In the genomic region with DNA sequence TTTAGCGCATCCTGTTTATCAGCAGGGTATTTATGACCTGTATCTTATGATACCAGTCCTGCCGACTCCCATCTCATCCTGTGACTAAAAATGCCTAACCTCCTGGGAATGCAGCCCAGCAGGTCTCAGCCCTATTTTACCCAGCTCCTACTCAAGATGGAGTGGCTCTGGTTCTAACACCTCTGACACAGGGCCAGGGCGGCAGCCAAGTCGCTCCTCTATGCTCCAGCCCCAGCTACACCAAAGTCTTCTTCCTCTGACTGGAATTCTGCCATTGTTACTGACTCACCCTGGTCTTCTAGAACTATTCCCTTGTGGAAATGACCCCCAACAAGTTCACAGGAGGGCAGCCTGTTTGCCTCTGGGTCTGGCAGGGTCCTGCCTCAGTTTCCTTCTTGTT, we compare ENCODE assay signal across 14 cellular contexts. TPM values are rescaled to one million over a fixed set of nuclear protein-coding genes. Genes with fewer than 3 reads are reported as not detected.
A peak's percentile ranks its signal among the peaks of the same experiment; 100 is the strongest.
DNase-seq lines count a peak whose midpoint lies in the region; ATAC-seq and TF ChIP-seq lines count a peak whose summit lies in the region.
"Had no signal": no experiment of that assay in that cellular context is flagged by ENCODE, and none has a peak within 500 bp of the region (broad histone marks: within the 10 kb centered on the region; RNA-seq: fewer than 3 reads in every experiment).

No MANE protein-coding gene starts in this region.

- peak; percentile 25 for DNase-seq in activated T-cell treated with anti-CD3 and anti-CD28 coated beads, Interleukin-2, amount 50 U/mL, for 24 hours
- DNase-seq in activated T-cell treated with anti-CD3 and anti-CD28 coated beads, Interleukin-2, amount 50 U/mL, for 1 hour, result no peak
- DNase-seq in amniotic epithelial cell (ENCODE audit: low read depth) (peak; percentile 19), right lobe of liver (peak in 1 of 3 donors; percentile 18), tibial artery (peak; percentile 17 to 32), T-helper 1 cell (no peak), ACHN (no peak)
- DNase-seq: stimulated activated CD4-positive, alpha-beta T cell treated with anti-CD3 and anti-CD28 coated beads, Interleukin-2, amount 100 ng/mL, for 48 hours had no signal

- TF ChIP-seq POLR2A in right lobe of liver (IDR thresholded peaks at IDR 0.05), result no peak

- H3K27me3 Mint-ChIP-seq in activated T-cell treated with anti-CD3 and anti-CD28 coated beads, Interleukin-2, amount 50 U/mL, for 24 hours, result no peaks in the 10 kb centered on the region

- H3K4me1 Mint-ChIP-seq in activated T-cell treated with anti-CD3 and anti-CD28 coated beads, Interleukin-2, amount 50 U/mL, for 24 hours (ENCODE audit: low read depth), result peaks cover 72% of the 10 kb centered on the region

- in situ Hi-C loops in ACHN (cut with HindIII; ENCODE audit: low pct_ligation_motif_present, low pct_unique_long_range_greater_than_20kb, low sequenced_read_pairs), result no loop called here

- H3K9me3 ChIP-seq in right lobe of liver, result no peaks in the 10 kb centered on the region
- H3K9me3 ChIP-seq in tibial artery, result no peaks in the 10 kb centered on the region
- H3K9me3 ChIP-seq: SJSA1 had no signal

- intact Hi-C loops in right lobe of liver (cut with DNase I) (no loop called here), tibial artery (cut with DNase I; ENCODE audit: low total_unique reads) (no loop called here)

- no peaks in the 10 kb centered on the region for H3K27me3 ChIP-seq in right lobe of liver
- no peaks in the 10 kb centered on the region for H3K27me3 ChIP-seq in tibial artery
- H3K27me3 ChIP-seq: cardiac muscle cell, SJSA1 had no signal

- H3K4me3 ChIP-seq in right lobe of liver, result no peak overlapping the region
- no peak overlapping the region for H3K4me3 ChIP-seq in tibial artery
- H3K4me3 ChIP-seq: cardiac muscle cell, SJSA1 had no signal

- H3K36me3 Mint-ChIP-seq in activated T-cell treated with anti-CD3 and anti-CD28 coated beads, Interleukin-2, amount 50 U/mL, for 24 hours (ENCODE audit: low read depth), result peaks cover 4% of the 10 kb centered on the region

- ATAC-seq in right lobe of liver (no peak), GM21619 (IDR thresholded peaks at IDR 0.05; ENCODE audit: unreplicated experiment) (no peak)

- H3K4me3 Mint-ChIP-seq in activated T-cell treated with anti-CD3 and anti-CD28 coated beads, Interleukin-2, amount 50 U/mL, for 24 hours, result no peak overlapping the region

- H3K4me1 ChIP-seq in right lobe of liver, result peaks cover 0 to 62% (median 29%) of the 10 kb centered on the region in 4 donors
- H3K4me1 ChIP-seq in tibial artery, result peaks cover 7 to 34% (median 24%) of the 10 kb centered on the region in 4 donors

- no peaks in the 10 kb centered on the region for H3K9me3 Mint-ChIP-seq in activated T-cell treated with anti-CD3 and anti-CD28 coated beads, Interleukin-2, amount 50 U/mL, for 24 hours

- H3K27ac ChIP-seq in right lobe of liver, result peak overlapping the region; percentile 80 to 96 (median 85)
- H3K27ac ChIP-seq in tibial artery, result no peak overlapping the region
- H3K27ac ChIP-seq: cardiac muscle cell, SJSA1 had no signal

- 61% methylated on average over 3 of the region's 4 CpGs for WGBS in right lobe of liver (ENCODE audit: insufficient coverage, low coverage, low lambda C conversion rate, missing lambda C conversion rate)

- H3K36me3 ChIP-seq in right lobe of liver (no peaks in the 10 kb centered on the region), tibial artery (no peaks in the 10 kb centered on the region)
- H3K36me3 ChIP-seq: cardiac muscle cell, SJSA1 had no signal

- no peak for TF ChIP-seq CTCF in right lobe of liver (IDR thresholded peaks at IDR 0.05)
- no peak for TF ChIP-seq CTCF in tibial artery (IDR thresholded peaks at IDR 0.05)

- H3K27ac Mint-ChIP-seq in activated T-cell treated with anti-CD3 and anti-CD28 coated beads, Interleukin-2, amount 50 U/mL, for 24 hours, result no peak overlapping the region

RNA-seq across cellular contexts. Expression of gene C1QTNF6, which starts 7.9 kb away (rescaled TPM):
- 10 to 100 TPM in 2 of 6 experiments, 1 to 10 TPM in 4; 3.3 to 12.6 (median 6.3) TPM for total RNA-seq in right lobe of liver

RNA-seq across cellular contexts. Expression of gene SSTR3, which starts 16.4 kb away (rescaled TPM):
- not detected for total RNA-seq in right lobe of liver
- total RNA-seq: glomerular endothelial cell, HT1080, SJSA1, ureter had no signal

RNA-seq across cellular contexts. Expression of gene IL2RB, which starts 46.2 kb away (rescaled TPM):
- total RNA-seq in right lobe of liver, result 1 to 10 TPM; 1.2 to 8.6 (median 2.0) TPM
- total RNA-seq: SJSA1 had no signal

RNA-seq across cellular contexts. Expression of gene RAC2, which starts 48.1 kb away (rescaled TPM):
- total RNA-seq in right lobe of liver, result 10 to 100 TPM in 1 of 6 experiments, 1 to 10 TPM in 5; 3.4 to 12.9 (median 6.5) TPM

Comparison
In these comparisons a context has a peak if more than half of its experiments do, and no peak if none do; other contexts are left out.
1. DNase-seq: peak in activated T-cell treated with anti-CD3 and anti-CD28 coated beads, Interleukin-2, amount 50 U/mL, for 24 hours (single experiment), amniotic epithelial cell (single experiment) and tibial artery (2 of 2); none in activated T-cell treated with anti-CD3 and anti-CD28 coated beads, Interleukin-2, amount 50 U/mL, for 1 hour (single experiment), T-helper 1 cell (0 of 5) and ACHN (single experiment).
2. H3K27ac ChIP-seq: peak in right lobe of liver (3 of 3); none in tibial artery (0 of 2).